ENCODE assay signal across 8 cellular contexts in the genomic region with DNA sequence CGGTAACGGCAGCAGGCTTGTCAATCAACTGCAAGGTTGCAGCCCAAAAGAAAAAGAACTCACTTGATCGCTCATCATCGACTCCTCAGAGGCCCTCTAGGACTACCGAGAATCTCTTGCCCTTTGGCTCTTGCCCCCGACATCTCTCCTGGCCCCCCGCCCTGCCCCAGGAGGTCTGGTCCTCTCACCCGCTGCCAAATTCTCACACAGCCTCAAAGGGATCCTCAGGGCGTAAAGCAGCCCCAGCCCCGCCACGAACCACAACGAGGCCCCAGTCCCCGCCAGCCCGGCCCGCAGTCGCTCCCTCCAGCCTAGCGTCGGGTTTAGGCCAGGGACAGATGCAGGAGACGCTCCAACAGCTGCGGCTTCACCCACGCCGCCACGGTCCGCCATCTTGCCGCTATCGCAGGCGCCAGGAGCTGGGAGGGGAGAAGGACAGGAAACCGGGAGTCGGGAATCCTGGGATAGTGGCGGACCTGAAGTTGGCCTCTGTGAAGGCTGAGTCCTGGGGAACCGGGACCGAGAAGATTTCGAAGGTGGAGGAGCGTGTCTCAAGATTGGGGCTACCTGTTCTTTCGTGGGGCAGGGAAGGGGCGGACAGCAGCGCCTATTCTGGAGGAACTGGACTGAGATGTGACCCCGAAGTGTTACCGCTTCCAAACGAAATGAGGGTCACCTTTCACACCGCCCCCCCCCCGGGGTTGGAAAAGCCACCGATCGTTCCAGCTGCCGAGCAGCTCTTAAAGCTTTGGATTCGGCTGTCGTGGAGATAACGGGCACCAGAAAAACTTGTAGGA. TPM values are rescaled to one million over a fixed set of nuclear protein-coding genes. Genes with fewer than 3 reads are reported as not detected.
DNase-seq lines count a peak whose midpoint lies in the region; ATAC-seq and TF ChIP-seq lines count a peak whose summit lies in the region.

A gene with protein sequence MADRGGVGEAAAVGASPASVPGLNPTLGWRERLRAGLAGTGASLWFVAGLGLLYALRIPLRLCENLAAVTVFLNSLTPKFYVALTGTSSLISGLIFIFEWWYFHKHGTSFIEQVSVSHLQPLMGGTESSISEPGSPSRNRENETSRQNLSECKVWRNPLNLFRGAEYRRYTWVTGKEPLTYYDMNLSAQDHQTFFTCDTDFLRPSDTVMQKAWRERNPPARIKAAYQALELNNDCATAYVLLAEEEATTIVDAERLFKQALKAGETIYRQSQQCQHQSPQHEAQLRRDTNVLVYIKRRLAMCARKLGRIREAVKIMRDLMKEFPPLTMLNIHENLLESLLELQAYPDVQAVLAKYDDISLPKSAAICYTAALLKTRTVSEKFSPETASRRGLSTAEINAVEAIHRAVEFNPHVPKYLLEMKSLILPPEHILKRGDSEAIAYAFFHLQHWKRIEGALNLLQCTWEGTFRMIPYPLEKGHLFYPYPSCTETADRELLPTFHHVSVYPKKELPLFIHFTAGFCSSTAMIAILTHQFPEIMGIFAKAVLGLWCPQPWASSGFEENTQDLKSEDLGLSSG (minus strand): TSS at position 421 of the 797 bp plus-strand sequence. CDS start 28 bp downstream, at position 393.

- TF ChIP-seq POLR2A in GM18526 (IDR thresholded peaks at IDR 0.05; ENCODE audit: extremely low read depth, insufficient read length) = peak; percentile 73
- TF ChIP-seq POLR2A in gastrocnemius medialis (IDR thresholded peaks at IDR 0.05) = peak in 1 of 2 donors; percentile 36

- in situ Hi-C loops in T47D (cut with HindIII; ENCODE audit: low pct_unique_long_range_greater_than_20kb, low sequenced_read_pairs) = no loop called here
- in situ Hi-C loops in gastrocnemius medialis (cut with MboI; ENCODE audit: low sequenced_read_pairs in 4 of 4) = loop anchor here in 2 of 4 donors (5.0 to 25.0 kb wide), 3 partner anchors 88 to 1293 kb away; a partner anchor contains a TSS

- peak within 1 kb of the TSS; percentile 100 for H3K4me3 ChIP-seq in iPS-15b (ENCODE audit: low read depth, low read length)
- peak within 1 kb of the TSS; percentile 79 to 100 (median 95) for H3K4me3 ChIP-seq in gastrocnemius medialis

- H3K27ac ChIP-seq in gastrocnemius medialis = peak within 1 kb of the TSS; percentile 97 to 99 (median 98)

- H3K27me3 ChIP-seq in iPS-15b (ENCODE audit: control insufficient read depth, insufficient read depth, low read length) (no peaks in the 10 kb centered on the region), gastrocnemius medialis (no peaks in the 10 kb centered on the region)

- H3K4me1 ChIP-seq in iPS-15b (ENCODE audit: control insufficient read depth, insufficient read depth, low read length) (no peaks in the 10 kb centered on the region), gastrocnemius medialis (peaks cover 33 to 42% of the 10 kb centered on the region in 2 donors)

- H3K36me3 ChIP-seq in iPS-15b (ENCODE audit: control insufficient read depth, insufficient read depth, low read length) (peaks cover 2% of the 10 kb centered on the region), gastrocnemius medialis (peaks cover 0 to 17% of the 10 kb centered on the region in 2 donors)

- H3K9ac ChIP-seq in iPS-15b (ENCODE audit: low read depth, low read length) = peak within 1 kb of the TSS; percentile 100

- H3K9me3 ChIP-seq in iPS-15b (ENCODE audit: control insufficient read depth, insufficient read depth, low read length) (no peaks in the 10 kb centered on the region), gastrocnemius medialis (no peaks in the 10 kb centered on the region)

- peak; percentile 40 for DNase-seq in 8988T
- peak; percentile 40 for DNase-seq in NCI-H146 treated with DMSO at 0.1 percent for 48 hours (lab: John Stamatoyannopoulos, UW; ENCODE audit: unreplicated experiment)
- DNase-seq in UCSD-AML1 (lab: John Stamatoyannopoulos, UW; ENCODE audit: unreplicated experiment) = peak; percentile 73
- DNase-seq in T47D (ENCODE audit: low read depth in 1 of 2, low spot score in 1 of 2) = peak; percentile 60 to 70
- peak; percentile 65 to 66 for DNase-seq in gastrocnemius medialis

- intact Hi-C loops in gastrocnemius medialis (cut with DNase I; ENCODE audit: low total_unique reads) = loop anchor here (2.0 to 10.0 kb wide), 5 partner anchors 88 to 1308 kb away; a partner anchor contains a TSS

- no peak for TF ChIP-seq CTCF in gastrocnemius medialis (IDR thresholded peaks at IDR 0.05 in 4 of 5, conservative IDR thresholded peaks at IDR 0.05 in 1 of 5)

- ATAC-seq in gastrocnemius medialis (peak; percentile 77 to 87), GM19467 (IDR thresholded peaks at IDR 0.05; ENCODE audit: unreplicated experiment) (no peak)

RNA-seq across cellular contexts. Expression of the gene that starts here (rescaled TPM):
- 10 to 100 TPM in 3 of 4 donors, 1 to 10 TPM in 1; 9.6 to 16.7 (median 15.0) TPM for total RNA-seq in gastrocnemius medialis
